1 cellular context compared by ENCODE assay signal in genomic region chr20:61933481-61933950, GRCh38.
TF ChIP-seq lines count a peak whose summit lies in the region.

No MANE protein-coding gene starts in this region.

TF ChIP-seq in HEK293, 187 proteins besides CTCF, POLR2A, EP300 and RAD21 (continued from another document):
- TF ChIP-seq HIC1 (tag by site-specific recombination; IDR thresholded peaks at IDR 0.05) (no peak), ZNF37A (tag by site-specific recombination; IDR thresholded peaks at IDR 0.05) (no peak), ZNF416 (tag by site-specific recombination; IDR thresholded peaks at IDR 0.05) (no peak)
